ENCODE assay signal across 20 cellular contexts in genomic region chr3:57942366-57942765, GRCh38.
DNase-seq lines count a peak whose midpoint lies in the region; ATAC-seq, FAIRE-seq and TF ChIP-seq lines count a peak whose summit lies in the region.
"Had no signal": no experiment of that assay in that cellular context is flagged by ENCODE, and none has a peak within 500 bp of the region (broad histone marks: within the 10 kb centered on the region; RNA-seq: fewer than 3 reads in every experiment).

No MANE protein-coding gene starts in this region.

- H3K4me3 ChIP-seq in adipocyte (ENCODE audit: low read length) = no peak overlapping the region
- H3K4me3 ChIP-seq in prostate gland = no peak overlapping the region
- H3K4me3 ChIP-seq in tibial artery = no peak overlapping the region
- H3K4me3 ChIP-seq in OCI-LY7 (ENCODE audit: low read depth, low read length, poor library complexity, severe bottlenecking) = no peak overlapping the region
- H3K4me3 ChIP-seq: HAP-1 had no signal

- H3K9ac ChIP-seq in adipocyte (ENCODE audit: low read length) = no peak overlapping the region

- no peak overlapping the region for H3K4me2 ChIP-seq in OCI-LY7 (ENCODE audit: low read length)

- no peaks in the 10 kb centered on the region for H3K9me2 ChIP-seq in OCI-LY7 (ENCODE audit: insufficient read depth, low read length)

- intact Hi-C loops in prostate gland (cut with DNase I) = no loop called here
- intact Hi-C loops in tibial artery (cut with DNase I; ENCODE audit: low total_unique reads) = no loop called here
- intact Hi-C loops in OCI-LY7 (cut with micrococcal nuclease; ENCODE audit: unreplicated experiment) = no loop called here

- peak; percentile 43 for DNase-seq in HCEC 1CT
- DNase-seq in adipocyte (ENCODE audit: low read depth) = peak; percentile 74
- DNase-seq in prostate gland (ENCODE audit: low spot score) = no peak
- no peak for DNase-seq in tibial artery
- DNase-seq in RCC 7860 (ENCODE audit: low spot score) = no peak
- no peak for DNase-seq in OCI-LY7 (ENCODE audit: low spot score)
- DNase-seq: Caco-2; CD8-positive, alpha-beta T cell; GOT3; KBM-7; NCI-H1105; NCI-H146; NCI-H446; NCI-H524 treated with DMSO at 0.1 percent for 48 hours; NCI-H774; RPMI8226; SHP77 had no signal

- H3K36me3 ChIP-seq in adipocyte (ENCODE audit: control insufficient read depth, insufficient read depth, low read length, severe bottlenecking) (no peaks in the 10 kb centered on the region), prostate gland (no peaks in the 10 kb centered on the region), tibial artery (no peaks in the 10 kb centered on the region), OCI-LY7 (ENCODE audit: insufficient read depth, low read length) (no peaks in the 10 kb centered on the region)
- H3K36me3 ChIP-seq: HAP-1 had no signal

- H2AFZ ChIP-seq in OCI-LY7 (ENCODE audit: low read length) = no peak overlapping the region

- no TSS peak for BruUV-seq in OCI-LY7 (replicated peaks; lab: Mats Ljungman, UMichigan)

- peaks cover 31% of the 10 kb centered on the region for H3K4me1 ChIP-seq in adipocyte (ENCODE audit: control insufficient read depth, insufficient read depth, low read length)
- H3K4me1 ChIP-seq in prostate gland (replicated peaks) = peaks cover 9% of the 10 kb centered on the region
- H3K4me1 ChIP-seq in tibial artery = peaks cover 0 to 42% (median 30%) of the 10 kb centered on the region in 4 donors
- H3K4me1 ChIP-seq in OCI-LY7 (ENCODE audit: insufficient read depth, low read length, poor library complexity, severe bottlenecking) = no peaks in the 10 kb centered on the region
- H3K4me1 ChIP-seq: HAP-1 had no signal

- H3K79me2 ChIP-seq in OCI-LY7 (ENCODE audit: insufficient read depth, low read depth, low read length) = no peaks in the 10 kb centered on the region

- CTCF ChIA-PET in OCI-LY7 (lab: Charles Lee; ENCODE audit: unreplicated experiment) = no interaction called here

- no peak for TF ChIP-seq POLR2A in prostate gland (IDR thresholded peaks at IDR 0.05)

- no peak for TF ChIP-seq CTCF in prostate gland (IDR thresholded peaks at IDR 0.05)
- no peak for TF ChIP-seq CTCF in tibial artery (IDR thresholded peaks at IDR 0.05)
- TF ChIP-seq CTCF in OCI-LY7 (conservative IDR thresholded peaks at IDR 0.05; ENCODE audit: low read length) = no peak

- POLR2A ChIA-PET in OCI-LY7 (lab: Charles Lee) = interaction anchor here (0.6 to 0.8 kb wide), 5 partner anchors 71 to 1317 kb away, joined by 3 to 4 read pairs (median 4); no protein-coding TSS in a partner anchor

- H3K27me3 ChIP-seq in adipocyte (replicated peaks; ENCODE audit: control insufficient read depth, insufficient read depth, low read length) (no peaks in the 10 kb centered on the region), prostate gland (replicated peaks; ENCODE audit: insufficient read depth) (no peaks in the 10 kb centered on the region), tibial artery (no peaks in the 10 kb centered on the region)

- H3K27ac ChIP-seq in prostate gland (peak overlapping the region; percentile 67 to 69), tibial artery (peak overlapping the region; percentile 69 to 76), OCI-LY7 (ENCODE audit: low read depth, low read length, poor library complexity, severe bottlenecking) (no peak overlapping the region)

- ATAC-seq in GM18519 (IDR thresholded peaks at IDR 0.05; ENCODE audit: low FRiP score, unreplicated experiment) = no peak
- ATAC-seq: CD8-positive, alpha-beta T cell had no signal

- 96% methylated on average over 1 of the region's 1 CpG for WGBS in prostate gland

- FAIRE-seq in RCC 7860 (lab: Jason Lieb, UNC) = no peak
- FAIRE-seq: G401.6 had no signal

- H3K9me3 ChIP-seq in adipocyte (ENCODE audit: control insufficient read depth, low read length) (no peaks in the 10 kb centered on the region), prostate gland (no peaks in the 10 kb centered on the region), tibial artery (no peaks in the 10 kb centered on the region), OCI-LY7 (ENCODE audit: low read length) (no peaks in the 10 kb centered on the region)
- H3K9me3 ChIP-seq: HAP-1 had no signal

- no peaks in the 10 kb centered on the region for H4K20me1 ChIP-seq in OCI-LY7 (ENCODE audit: insufficient read depth, low read length)

Comparison
In these comparisons a context has a peak if more than half of its experiments do, and no peak if none do; other contexts are left out.
1. DNase-seq: peak in HCEC 1CT (single experiment) and adipocyte (single experiment); none in prostate gland (single experiment), tibial artery (0 of 2), RCC 7860 (single experiment) and OCI-LY7 (single experiment).